Comparison of ENCODE assay signal across 24 cellular contexts in genomic region chr2:207758010-207758409, GRCh38. TPM values are rescaled to one million over a fixed set of nuclear protein-coding genes. Genes with fewer than 3 reads are reported as not detected.
A peak's percentile ranks its signal among the peaks of the same experiment; 100 is the strongest.
DNase-seq lines count a peak whose midpoint lies in the region; ATAC-seq, FAIRE-seq and TF ChIP-seq lines count a peak whose summit lies in the region.
"Had no signal": no experiment of that assay in that cellular context is flagged by ENCODE, and none has a peak within 500 bp of the region (broad histone marks: within the 10 kb centered on the region; RNA-seq: fewer than 3 reads in every experiment).

No MANE protein-coding gene starts in this region.

- H3K27me3 ChIP-seq in HepG2 (ENCODE audit: control insufficient read depth in 1 of 2, insufficient read depth in 2 of 2, low read length in 2 of 2) (no peaks in the 10 kb centered on the region), right lobe of liver (no peaks in the 10 kb centered on the region), BE2C (no peaks in the 10 kb centered on the region)

- no peak overlapping the region for H2AFZ ChIP-seq in HepG2 (ENCODE audit: low read length)

- no peak overlapping the region for H3K4me3 Mint-ChIP-seq in progenitor cell of endocrine pancreas (ENCODE audit: low read depth)
- H3K4me3 Mint-ChIP-seq: CD4-positive, alpha-beta memory T cell had no signal

- TF ChIP-seq RAD21 in HepG2 (CRISPR knock-in tag; IDR thresholded peaks at IDR 0.05), result no peak

- H3K4me3 ChIP-seq in HepG2 (replicated peaks in 1 of 3; ENCODE audit: insufficient read depth in 1 of 3, low read depth in 2 of 3, low read length in 3 of 3) (no peak overlapping the region), right lobe of liver (no peak overlapping the region), BE2C (ENCODE audit: low read depth, low read length) (no peak overlapping the region)
- H3K4me3 ChIP-seq: A549 had no signal

- TF ChIP-seq CTCF in HepG2 (CRISPR knock-in tag; IDR thresholded peaks at IDR 0.05) (no peak), right lobe of liver (IDR thresholded peaks at IDR 0.05) (no peak), progenitor cell of endocrine pancreas (IDR thresholded peaks at IDR 0.05; ENCODE audit: unreplicated experiment) (no peak), GM20000 (IDR thresholded peaks at IDR 0.05; ENCODE audit: extremely low read depth, missing control alignments) (no peak), BE2C (IDR thresholded peaks at IDR 0.05; ENCODE audit: low read depth, low read length) (no peak)

- H3K27me3 Mint-ChIP-seq in progenitor cell of endocrine pancreas, result no peaks in the 10 kb centered on the region

- H3K36me3 ChIP-seq in HepG2 (replicated peaks in 1 of 2; ENCODE audit: control insufficient read depth in 1 of 2, insufficient read depth in 2 of 2, low read length in 2 of 2), result peaks cover 12 to 31% of the 10 kb centered on the region in 2 experiments
- H3K36me3 ChIP-seq in right lobe of liver, result peaks cover 0 to 44% (median 13%) of the 10 kb centered on the region in 4 donors
- no peaks in the 10 kb centered on the region for H3K36me3 ChIP-seq in BE2C

- H3K27ac ChIP-seq in HepG2 (ENCODE audit: extremely low read length, insufficient read depth, low read length), result no peak overlapping the region
- no peak overlapping the region for H3K27ac ChIP-seq in right lobe of liver
- H3K27ac ChIP-seq: A549 had no signal

- intact Hi-C loops in HepG2 (cut with micrococcal nuclease; ENCODE audit: unreplicated experiment) (no loop called here), right lobe of liver (cut with DNase I) (no loop called here), left colon (cut with DNase I, micrococcal nuclease) (no loop called here)

- CTCF ChIA-PET in HepG2 (lab: Yijun Ruan, JAX; ENCODE audit: low intra/inter-chr PET ratio, low total read pairs), result no interaction called here

- no peak overlapping the region for H3K4me2 ChIP-seq in HepG2 (ENCODE audit: low read depth, low read length)
- H3K4me2 ChIP-seq: A549 had no signal

- H3K4me1 ChIP-seq in HepG2 (ENCODE audit: insufficient read depth, low read length) (peaks cover 37% of the 10 kb centered on the region), right lobe of liver (peaks cover 0 to 13% (median 6%) of the 10 kb centered on the region in 4 donors), BE2C (no peaks in the 10 kb centered on the region)
- H3K4me1 ChIP-seq: A549 had no signal

- H3K79me2 ChIP-seq in HepG2 (ENCODE audit: insufficient read depth, low read length), result peaks cover 20% of the 10 kb centered on the region

- H4K20me1 ChIP-seq in HepG2 (ENCODE audit: insufficient read depth, low read length), result peaks cover 23% of the 10 kb centered on the region

- peak in 1 of 2 experiments; percentile 10; a peak in 1 of 4 replicates for TF ChIP-seq POLR2A in HepG2 (IDR thresholded peaks at IDR 0.05; ENCODE audit: insufficient read depth in 1 of 2, low read depth in 2 of 2, low read length in 2 of 2)
- TF ChIP-seq POLR2A in right lobe of liver (IDR thresholded peaks at IDR 0.05), result no peak

- peaks cover 33% of the 10 kb centered on the region for H3K4me1 Mint-ChIP-seq in progenitor cell of endocrine pancreas (ENCODE audit: low read depth)
- H3K4me1 Mint-ChIP-seq: CD4-positive, alpha-beta memory T cell had no signal

- H3K9me3 Mint-ChIP-seq in progenitor cell of endocrine pancreas (ENCODE audit: low read depth), result no peaks in the 10 kb centered on the region

- no peak for FAIRE-seq in HepG2 (lab: Jason Lieb, UNC)
- FAIRE-seq: A549, D721Med, GM12891, GM18507, H1 had no signal

- H3K27ac Mint-ChIP-seq in progenitor cell of endocrine pancreas, result peak overlapping the region; percentile 75
- H3K27ac Mint-ChIP-seq: CD4-positive, alpha-beta memory T cell had no signal

- TF ChIP-seq EP300 in HepG2 (IDR thresholded peaks at IDR 0.05; ENCODE audit: low read depth in 2 of 2, low read length in 2 of 2) (no peak), HepG2 (CRISPR knock-in tag; IDR thresholded peaks at IDR 0.05; ENCODE audit: borderline replicate concordance) (no peak)

- in situ Hi-C loops in HepG2 (cut with HindIII; ENCODE audit: extremely low pct_ligation_motif_present, low pct_unique_long_range_greater_than_20kb), result no loop called here

- H3K9me3 ChIP-seq in HepG2 (ENCODE audit: low read length), result no peaks in the 10 kb centered on the region
- no peaks in the 10 kb centered on the region for H3K9me3 ChIP-seq in right lobe of liver
- H3K9me3 ChIP-seq in BE2C, result no peaks in the 10 kb centered on the region
- H3K9me3 ChIP-seq: A549, Caco-2 had no signal

- POLR2A ChIA-PET in HepG2 (lab: Yijun Ruan, JAX), result interaction anchor here (0.6 to 11.8 kb wide), 13 partner anchors 9 to 283 kb away, joined by 3 to 160 read pairs (median 4); partner anchors contain the start of gene FZD5

- no peak overlapping the region for H3K9ac ChIP-seq in HepG2 (ENCODE audit: insufficient read depth, low read depth, low read length)

- DNase-seq in HepG2 (ENCODE audit: low spot score), result no peak
- DNase-seq in right lobe of liver, result no peak
- DNase-seq in left colon, result no peak
- DNase-seq in progenitor cell of endocrine pancreas (ENCODE audit: low spot score, unreplicated experiment), result no peak
- no peak for DNase-seq in COR-L47 (lab: John Stamatoyannopoulos, UW)
- DNase-seq in GM20000 (ENCODE audit: low spot score), result no peak
- DNase-seq in BE2C, result no peak
- DNase-seq: 8988T; ACHN; AML-193; C1 segment of cervical spinal cord; Caco-2; CD4-positive, alpha-beta memory T cell; DMS 273 treated with DMSO at 0.1 percent for 48 hours; DMS53; DMS79 treated with DMSO at 0.1 percent for 48 hours; GF-D8; H7; HCEC 1CT had no signal

- peaks cover 37% of the 10 kb centered on the region for H3K36me3 Mint-ChIP-seq in progenitor cell of endocrine pancreas (ENCODE audit: insufficient read depth)

- no TSS peak for BruUV-seq in HepG2 (replicated peaks; lab: Mats Ljungman, UMichigan)

- no peak for ATAC-seq in HepG2
- ATAC-seq in right lobe of liver, result no peak
- ATAC-seq in left colon, result peak; percentile 63

TF ChIP-seq in HepG2, 621 proteins besides CTCF, POLR2A, EP300 and RAD21 (continues in another document):
- TF ChIP-seq RBFOX2 (IDR thresholded peaks at IDR 0.05; ENCODE audit: low read depth, low read length) (peak; percentile 67), PAF1 (CRISPR knock-in tag; IDR thresholded peaks at IDR 0.05) (peak; percentile 49; the same call in 1 of the 2 replicates)

RNA-seq across cellular contexts. Expression of gene FZD5, which starts 11.7 kb away (rescaled TPM):
- total RNA-seq in HepG2 (2016; rRNA removed; fragmentation: Illumina TruSeq; extraction: Trizol), result 28.9 and 34.3 TPM in 2 replicates
- total RNA-seq in HepG2 (2016; cell fraction: cytosol; rRNA removed; fragmentation: Illumina TruSeq; extraction: Trizol; ENCODE audit: low read depth), result 3.1 and 4.0 TPM in 2 replicates
- 27.1 and 33.9 TPM in 2 replicates for total RNA-seq in HepG2 (2016; cell fraction: insoluble cytoplasmic fraction; rRNA removed; fragmentation: Illumina TruSeq; extraction: Trizol)
- 17.9 and 18.6 TPM in 2 replicates for total RNA-seq in HepG2 (2016; cell fraction: membrane; rRNA removed; fragmentation: Illumina TruSeq; extraction: Trizol)
- total RNA-seq in HepG2 (2016; cell fraction: nucleus; rRNA removed; fragmentation: Illumina TruSeq; extraction: Trizol), result 49.9 and 55.0 TPM in 2 replicates
- polyA plus RNA-seq in HepG2 (2011; rRNA removed), result 25.3 and 29.1 TPM in 2 replicates
- polyA plus RNA-seq in HepG2 (2011; cell fraction: cytosol; rRNA removed), result 17.7 and 21.9 TPM in 2 replicates
- polyA plus RNA-seq in HepG2 (2011; cell fraction: nucleus; rRNA removed), result 46.8 and 48.3 TPM in 2 replicates
- polyA plus RNA-seq in HepG2 (2012), result 41.5 and 51.6 TPM in 2 replicates
- polyA plus RNA-seq in HepG2 (2016; cell fraction: cytosol; fragmentation: Illumina TruSeq; extraction: Trizol; ENCODE audit: low read depth), result 1.9 and 2.0 TPM in 2 replicates
- 21.1 and 22.9 TPM in 2 replicates for polyA plus RNA-seq in HepG2 (2016; cell fraction: insoluble cytoplasmic fraction; fragmentation: Illumina TruSeq; extraction: Trizol; ENCODE audit: low read depth)
- polyA plus RNA-seq in HepG2 (2016; cell fraction: membrane; fragmentation: Illumina TruSeq; extraction: Trizol; ENCODE audit: low read depth), result 6.8 and 7.4 TPM in 2 replicates
- polyA plus RNA-seq in HepG2 (2016; cell fraction: nucleus; fragmentation: Illumina TruSeq; extraction: Trizol; ENCODE audit: insufficient read depth, low read depth), result 38.4 and 40.1 TPM in 2 replicates
- 4.3 and 130 TPM in 2 replicates for polyA minus RNA-seq in HepG2 (2011; rRNA and poly(A)+ RNA removed; ENCODE audit: low replicate concordance)
- polyA minus RNA-seq in HepG2 (2011; cell fraction: cytosol; rRNA and poly(A)+ RNA removed), result 61.0 and 69.9 TPM in 2 replicates
- 116 and 135 TPM in 2 replicates for polyA minus RNA-seq in HepG2 (2011; cell fraction: nucleus; rRNA and poly(A)+ RNA removed)
- total RNA-seq in right lobe of liver, result 10 to 100 TPM; 18.5 to 37.4 (median 29.3) TPM
- 100 to 1,000 TPM; 109 to 147 TPM for total RNA-seq in left colon
- total RNA-seq in progenitor cell of endocrine pancreas, result 238 and 247 TPM in 2 replicates
- polyA plus RNA-seq in BE2C (2012; ENCODE audit: insufficient read depth, insufficient read length, low read depth), result 0.85 TPM

RNA-seq across cellular contexts. Expression of gene CCNYL1, which starts 46.6 kb away (rescaled TPM):
- total RNA-seq in HepG2 (2016; rRNA removed; fragmentation: Illumina TruSeq; extraction: Trizol), result 12.5 and 20.2 TPM in 2 replicates
- total RNA-seq in HepG2 (2016; cell fraction: cytosol; rRNA removed; fragmentation: Illumina TruSeq; extraction: Trizol; ENCODE audit: low read depth), result 27.0 and 29.5 TPM in 2 replicates
- total RNA-seq in HepG2 (2016; cell fraction: insoluble cytoplasmic fraction; rRNA removed; fragmentation: Illumina TruSeq; extraction: Trizol), result 10.0 and 17.8 TPM in 2 replicates
- 33.7 and 38.3 TPM in 2 replicates for total RNA-seq in HepG2 (2016; cell fraction: membrane; rRNA removed; fragmentation: Illumina TruSeq; extraction: Trizol)
- total RNA-seq in HepG2 (2016; cell fraction: nucleus; rRNA removed; fragmentation: Illumina TruSeq; extraction: Trizol), result 16.4 and 19.2 TPM in 2 replicates
- 13.8 and 16.2 TPM in 2 replicates for polyA plus RNA-seq in HepG2 (2011; rRNA removed)
- polyA plus RNA-seq in HepG2 (2011; cell fraction: cytosol; rRNA removed), result 6.9 and 11.0 TPM in 2 replicates
- polyA plus RNA-seq in HepG2 (2011; cell fraction: nucleus; rRNA removed), result 9.8 and 10.3 TPM in 2 replicates
- 17.2 and 21.4 TPM in 2 replicates for polyA plus RNA-seq in HepG2 (2012)
- 43.2 and 48.7 TPM in 2 replicates for polyA plus RNA-seq in HepG2 (2016; cell fraction: cytosol; fragmentation: Illumina TruSeq; extraction: Trizol; ENCODE audit: low read depth)
- 35.4 and 41.7 TPM in 2 replicates for polyA plus RNA-seq in HepG2 (2016; cell fraction: insoluble cytoplasmic fraction; fragmentation: Illumina TruSeq; extraction: Trizol; ENCODE audit: low read depth)
- polyA plus RNA-seq in HepG2 (2016; cell fraction: membrane; fragmentation: Illumina TruSeq; extraction: Trizol; ENCODE audit: low read depth), result 77.8 and 84.1 TPM in 2 replicates
- 34.4 and 39.4 TPM in 2 replicates for polyA plus RNA-seq in HepG2 (2016; cell fraction: nucleus; fragmentation: Illumina TruSeq; extraction: Trizol; ENCODE audit: insufficient read depth, low read depth)
- polyA minus RNA-seq in HepG2 (2011; rRNA and poly(A)+ RNA removed; ENCODE audit: low replicate concordance), result 3.2 and 9.0 TPM in 2 replicates
- 16.2 and 19.4 TPM in 2 replicates for polyA minus RNA-seq in HepG2 (2011; cell fraction: cytosol; rRNA and poly(A)+ RNA removed)
- polyA minus RNA-seq in HepG2 (2011; cell fraction: nucleus; rRNA and poly(A)+ RNA removed), result 19.1 and 23.7 TPM in 2 replicates
- total RNA-seq in right lobe of liver, result 10 to 100 TPM in 2 of 6 experiments, 1 to 10 TPM in 4; 7.1 to 11.9 (median 9.4) TPM
- 10 to 100 TPM; 38.6 to 51.4 TPM for total RNA-seq in left colon
- 18.8 and 25.4 TPM in 2 replicates for total RNA-seq in progenitor cell of endocrine pancreas
- 6.1 TPM for polyA plus RNA-seq in BE2C (2012; ENCODE audit: insufficient read depth, insufficient read length, low read depth)
